In genomic region chr11:90784241-90784814, GRCh38 we compare ENCODE assay signal across 26 cellular contexts.
"Had no signal": no experiment of that assay in that cellular context is flagged by ENCODE, and none has a peak within 500 bp of the region (broad histone marks: within the 10 kb centered on the region; RNA-seq: fewer than 3 reads in every experiment).

No MANE protein-coding gene starts in this region.

- ATAC-seq: effector memory CD8-positive, alpha-beta T cell; esophagus mucosa; gastrocnemius medialis; heart right ventricle; left cardiac atrium; left lung; left ventricle myocardium superior; lower lobe of right lung; mucosa of descending colon had no signal

- H3K4me3 ChIP-seq: colonic mucosa, esophagus squamous epithelium, gastrocnemius medialis, heart right ventricle, left lung, lower lobe of right lung, mucosa of descending colon had no signal

- H3K36me3 ChIP-seq: colonic mucosa, esophagus squamous epithelium, gastrocnemius medialis, heart right ventricle, left lung, lower lobe of right lung had no signal

- H3K9me3 ChIP-seq: colonic mucosa, esophagus squamous epithelium had no signal

- H3K27ac ChIP-seq: colonic mucosa, epithelial cell of prostate, esophagus squamous epithelium, gastrocnemius medialis, heart right ventricle, left lung, lower lobe of right lung had no signal

- H3K4me1 ChIP-seq: colonic mucosa, esophagus squamous epithelium, gastrocnemius medialis, heart right ventricle, left lung, lower lobe of right lung had no signal

- DNase-seq: colonic mucosa; cortex of kidney; effector CD8-positive, alpha-beta T cell; effector memory CD8-positive, alpha-beta T cell; endodermal cell; erythroblast; esophagus squamous epithelium; foreskin fibroblast; foreskin melanocyte; gastrocnemius medialis; glutamatergic neuron; head of caudate nucleus; heart right ventricle; hippocampal formation; left cardiac atrium; left lung; left ventricle myocardium superior; lower lobe of right lung; mesenchymal stem cell; mucosa of descending colon; naive B cell had no signal

- H3K27me3 ChIP-seq: colonic mucosa, esophagus squamous epithelium, gastrocnemius medialis, heart right ventricle, left lung had no signal

- FAIRE-seq: endometrium, islet of Langerhans, keratinocyte had no signal
